In the genomic region with DNA sequence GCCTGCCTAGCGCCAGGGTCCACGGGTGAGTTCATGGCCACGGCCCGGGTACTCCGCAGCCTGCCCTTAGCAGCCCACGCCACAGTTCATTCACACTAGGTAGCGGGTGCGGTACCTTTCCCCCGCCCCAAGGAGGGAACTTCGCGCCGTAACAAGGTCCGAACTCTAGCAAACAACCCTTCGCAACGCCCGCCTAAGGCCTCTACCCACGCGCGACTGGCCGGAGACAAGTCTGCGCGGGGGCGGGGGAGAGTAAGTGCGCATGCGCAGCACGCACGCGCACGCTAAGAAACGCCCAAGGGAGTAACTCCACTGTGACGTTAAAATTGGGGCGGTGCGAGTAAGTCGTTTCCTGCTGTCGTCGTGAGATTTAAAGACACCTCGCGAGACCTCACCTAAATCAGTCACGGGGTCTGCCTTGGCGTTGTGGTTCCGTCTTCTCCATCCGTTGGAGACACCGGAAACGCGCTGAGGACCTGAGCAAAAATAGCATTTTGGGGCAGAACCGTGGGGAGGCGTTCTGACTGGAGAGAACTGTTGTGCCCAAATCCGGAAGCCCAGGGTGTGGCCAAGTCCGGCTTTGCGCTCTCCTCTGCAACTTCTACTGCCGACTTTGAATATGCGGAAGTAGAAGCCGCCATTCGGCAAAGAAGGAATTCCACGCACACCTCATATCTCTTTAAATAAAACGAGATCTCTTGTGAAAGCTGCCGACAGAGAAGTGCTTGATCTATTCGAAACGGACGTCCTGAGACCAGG, we compare ENCODE assay signal across 8 cellular contexts. TPM values are rescaled to one million over a fixed set of nuclear protein-coding genes. Genes with fewer than 3 reads are reported as not detected.
DNase-seq lines count a peak whose midpoint lies in the region; ATAC-seq and TF ChIP-seq lines count a peak whose summit lies in the region.

A gene with protein sequence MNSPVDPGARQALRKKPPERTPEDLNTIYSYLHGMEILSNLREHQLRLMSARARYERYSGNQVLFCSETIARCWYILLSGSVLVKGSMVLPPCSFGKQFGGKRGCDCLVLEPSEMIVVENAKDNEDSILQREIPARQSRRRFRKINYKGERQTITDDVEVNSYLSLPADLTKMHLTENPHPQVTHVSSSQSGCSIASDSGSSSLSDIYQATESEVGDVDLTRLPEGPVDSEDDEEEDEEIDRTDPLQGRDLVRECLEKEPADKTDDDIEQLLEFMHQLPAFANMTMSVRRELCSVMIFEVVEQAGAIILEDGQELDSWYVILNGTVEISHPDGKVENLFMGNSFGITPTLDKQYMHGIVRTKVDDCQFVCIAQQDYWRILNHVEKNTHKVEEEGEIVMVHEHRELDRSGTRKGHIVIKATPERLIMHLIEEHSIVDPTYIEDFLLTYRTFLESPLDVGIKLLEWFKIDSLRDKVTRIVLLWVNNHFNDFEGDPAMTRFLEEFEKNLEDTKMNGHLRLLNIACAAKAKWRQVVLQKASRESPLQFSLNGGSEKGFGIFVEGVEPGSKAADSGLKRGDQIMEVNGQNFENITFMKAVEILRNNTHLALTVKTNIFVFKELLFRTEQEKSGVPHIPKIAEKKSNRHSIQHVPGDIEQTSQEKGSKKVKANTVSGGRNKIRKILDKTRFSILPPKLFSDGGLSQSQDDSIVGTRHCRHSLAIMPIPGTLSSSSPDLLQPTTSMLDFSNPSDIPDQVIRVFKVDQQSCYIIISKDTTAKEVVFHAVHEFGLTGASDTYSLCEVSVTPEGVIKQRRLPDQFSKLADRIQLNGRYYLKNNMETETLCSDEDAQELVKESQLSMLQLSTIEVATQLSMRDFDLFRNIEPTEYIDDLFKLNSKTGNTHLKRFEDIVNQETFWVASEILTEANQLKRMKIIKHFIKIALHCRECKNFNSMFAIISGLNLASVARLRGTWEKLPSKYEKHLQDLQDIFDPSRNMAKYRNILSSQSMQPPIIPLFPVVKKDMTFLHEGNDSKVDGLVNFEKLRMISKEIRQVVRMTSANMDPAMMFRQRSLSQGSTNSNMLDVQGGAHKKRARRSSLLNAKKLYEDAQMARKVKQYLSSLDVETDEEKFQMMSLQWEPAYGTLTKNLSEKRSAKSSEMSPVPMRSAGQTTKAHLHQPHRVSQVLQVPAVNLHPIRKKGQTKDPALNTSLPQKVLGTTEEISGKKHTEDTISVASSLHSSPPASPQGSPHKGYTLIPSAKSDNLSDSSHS (N-terminal part only) (minus strand): TSS at position 234 of the 759 bp plus-strand sequence. CDS start 199 bp downstream, at position 35.

- H3K27ac ChIP-seq in WERI-Rb-1 (peak within 1 kb of the TSS; percentile 83), mammary epithelial cell (ENCODE audit: insufficient read depth, low read depth, low read length) (peak within 1 kb of the TSS; percentile 97), iPS-20b (ENCODE audit: low read length) (peak within 1 kb of the TSS; percentile 97), skin epidermis (peak within 1 kb of the TSS; percentile 86 to 100 (median 98))

- no peaks in the 10 kb centered on the region for H4K20me1 ChIP-seq in mammary epithelial cell (ENCODE audit: insufficient read depth, low read length)

- dilution Hi-C loops in mammary epithelial cell (cut with HindIII; ENCODE audit: low sequenced_read_pairs), result no loop called here

- no peak for TF ChIP-seq CTCF in AG04449 (IDR thresholded peaks at IDR 0.05; ENCODE audit: insufficient read depth, low read length, missing control alignments)
- TF ChIP-seq CTCF in WERI-Rb-1 (IDR thresholded peaks at IDR 0.05; ENCODE audit: low read depth, low read length), result no peak
- no peak for TF ChIP-seq CTCF in mammary epithelial cell (conservative IDR thresholded peaks at IDR 0.05 in 1 of 2, IDR thresholded peaks at IDR 0.05 in 1 of 2; ENCODE audit: extremely low read depth in 1 of 2, insufficient read depth in 1 of 2, low read depth in 1 of 2, low read length in 2 of 2)

- H3K4me2 ChIP-seq in mammary epithelial cell (ENCODE audit: insufficient read depth, low read depth, low read length), result peak within 1 kb of the TSS; percentile 86

- H3K4me3 ChIP-seq in AG04449 (ENCODE audit: low read depth, low read length), result peak within 1 kb of the TSS; percentile 93
- peak within 1 kb of the TSS; percentile 99 for H3K4me3 ChIP-seq in WERI-Rb-1 (ENCODE audit: low read depth, low read length)
- peak within 1 kb of the TSS; percentile 77 to 88 (median 83) for H3K4me3 ChIP-seq in mammary epithelial cell (replicated peaks in 1 of 3; ENCODE audit: insufficient read depth in 1 of 3, low read depth in 2 of 3, low read length in 3 of 3)
- peak within 1 kb of the TSS; percentile 96 for H3K4me3 ChIP-seq in iPS-20b (ENCODE audit: low read length)
- H3K4me3 ChIP-seq in skin epidermis, result peak within 1 kb of the TSS; percentile 67 to 94 (median 80)

- WGBS in mammary epithelial cell (ENCODE audit: low coverage, missing lambda C conversion rate), result 1% methylated on average over 42 of the region's 60 CpGs

- CTCF ChIA-PET in AG04449 (lab: Yijun Ruan, JAX), result interaction anchor here (1.2 kb wide), 1 partner anchor 9 kb away, joined by 4 read pairs; no protein-coding TSS in a partner anchor
- CTCF ChIA-PET in mammary epithelial cell (lab: Charles Lee; ENCODE audit: low non-redundant PET), result interaction anchor here (0.6 kb wide), 1 partner anchor 136 kb away, joined by 9 read pairs; no protein-coding TSS in a partner anchor

- ATAC-seq in GM18873 (IDR thresholded peaks at IDR 0.05; ENCODE audit: low FRiP score, unreplicated experiment) (peak; percentile 88), HG03139 (IDR thresholded peaks at IDR 0.05; ENCODE audit: unreplicated experiment) (peak; percentile 87)

- peaks cover 48% of the 10 kb centered on the region for H3K79me2 ChIP-seq in mammary epithelial cell (ENCODE audit: insufficient read depth, low read length)

- H2AFZ ChIP-seq in mammary epithelial cell (ENCODE audit: low read depth, low read length), result peak within 1 kb of the TSS; percentile 95

- H3K4me1 ChIP-seq in mammary epithelial cell (ENCODE audit: insufficient read depth, low read length) (peaks cover 24% of the 10 kb centered on the region), iPS-20b (ENCODE audit: insufficient read depth, low read length) (peaks cover 6% of the 10 kb centered on the region; the same call in 1 of the 2 replicates)

- in situ Hi-C loops in mammary epithelial cell (cut with MboI; ENCODE audit: low sequenced_read_pairs in 2 of 2), result no loop called here

- DNase-seq in AG04449 (ENCODE audit: low read depth, low spot score), result peak; percentile 100
- peak; percentile 98 for DNase-seq in NCI-H2227 (lab: John Stamatoyannopoulos, UW; ENCODE audit: unreplicated experiment)
- peak; percentile 97 for DNase-seq in WERI-Rb-1
- peak; percentile 100 for DNase-seq in mammary epithelial cell

- H3K9me3 ChIP-seq in WERI-Rb-1 (ENCODE audit: severe bottlenecking) (no peaks in the 10 kb centered on the region), mammary epithelial cell (replicated peaks; ENCODE audit: insufficient read depth, low read length) (no peaks in the 10 kb centered on the region), iPS-20b (ENCODE audit: insufficient read depth, low read depth, low read length) (no peaks in the 10 kb centered on the region)

- intact Hi-C loops in mammary epithelial cell (cut with micrococcal nuclease), result loop anchor here (1.0 kb wide), 2 partner anchors 46 to 160 kb away; no protein-coding TSS in a partner anchor

- POLR2A ChIA-PET in AG04449 (lab: Yijun Ruan, JAX), result interaction anchor here (0.6 kb wide), 1 partner anchor 13 kb away, joined by 3 read pairs; no protein-coding TSS in a partner anchor

- no peaks in the 10 kb centered on the region for H3K27me3 ChIP-seq in WERI-Rb-1 (ENCODE audit: insufficient read depth, low read depth, severe bottlenecking)
- no peaks in the 10 kb centered on the region for H3K27me3 ChIP-seq in mammary epithelial cell (ENCODE audit: insufficient read depth, low read length)
- no peaks in the 10 kb centered on the region for H3K27me3 ChIP-seq in iPS-20b (ENCODE audit: insufficient read depth, low read length)

- no peaks in the 10 kb centered on the region for H3K36me3 ChIP-seq in WERI-Rb-1
- H3K36me3 ChIP-seq in mammary epithelial cell (ENCODE audit: insufficient read depth, low read length), result no peaks in the 10 kb centered on the region
- H3K36me3 ChIP-seq in iPS-20b (ENCODE audit: insufficient read depth, low read depth, low read length), result no peaks in the 10 kb centered on the region

- BruUV-seq in mammary epithelial cell (replicated peaks; lab: Mats Ljungman, UMichigan), result no TSS peak

- peak within 1 kb of the TSS; percentile 98 for H3K9ac ChIP-seq in mammary epithelial cell (ENCODE audit: insufficient read depth, low read length)
- peak within 1 kb of the TSS; percentile 98 for H3K9ac ChIP-seq in iPS-20b (ENCODE audit: low read depth, low read length)

RNA-seq across cellular contexts. Expression of the gene that starts here (rescaled TPM):
- total RNA-seq in mammary epithelial cell, result 10 to 100 TPM; 14.4 to 14.8 TPM
- polyA plus RNA-seq in mammary epithelial cell, result 5.6 TPM
- 45.4 TPM for polyA minus RNA-seq in mammary epithelial cell

Comparison
In these comparisons a context has a peak if more than half of its experiments do, and no peak if none do; other contexts are left out.
1. Peak in every context shown above with its lines: DNase-seq, ATAC-seq, H3K4me3 ChIP-seq and H3K27ac ChIP-seq.